ENCODE assay signal across 7 cellular contexts in genomic region chr20:34703573-34704176, GRCh38. TPM values are rescaled to one million over a fixed set of nuclear protein-coding genes. Genes with fewer than 3 reads are reported as not detected.
DNase-seq lines count a peak whose midpoint lies in the region; ATAC-seq, FAIRE-seq and TF ChIP-seq lines count a peak whose summit lies in the region.

No MANE protein-coding gene starts in this region.

- no peak overlapping the region for H3K27ac ChIP-seq in iPS-18a (ENCODE audit: low read length)

- H3K9ac ChIP-seq in iPS-18a (ENCODE audit: low read length) (peak overlapping the region; percentile 57), skeletal muscle satellite cell (ENCODE audit: low read depth, low read length) (peak overlapping the region; percentile 99)

- H3K9me3 ChIP-seq in iPS-18a (ENCODE audit: control insufficient read depth, low read depth, low read length), result no peaks in the 10 kb centered on the region
- no peaks in the 10 kb centered on the region for H3K9me3 ChIP-seq in skeletal muscle satellite cell (replicated peaks; ENCODE audit: low read length)

- H3K4me1 ChIP-seq in iPS-18a (ENCODE audit: control insufficient read depth, low read depth, low read length) (peaks cover 7% of the 10 kb centered on the region), skeletal muscle satellite cell (ENCODE audit: control insufficient read depth, insufficient read depth, low read length) (peaks cover 14% of the 10 kb centered on the region)

- H3K4me3 ChIP-seq in iPS-18a (ENCODE audit: low read length), result peak overlapping the region; percentile 86
- H3K4me3 ChIP-seq in skeletal muscle satellite cell (ENCODE audit: low read length), result peak overlapping the region; percentile 90

- no peak for TF ChIP-seq CTCF in D721Med (IDR thresholded peaks at IDR 0.05; ENCODE audit: insufficient read depth, missing control alignments)

- DNase-seq in NCI-H146 treated with DMSO at 0.1 percent for 48 hours (lab: John Stamatoyannopoulos, UW; ENCODE audit: unreplicated experiment) (peak; percentile 56), amniotic epithelial cell (ENCODE audit: low read depth) (peak; percentile 55), Ammon's horn (ENCODE audit: low spot score) (no peak), D721Med (ENCODE audit: insufficient read length, low spot score) (no peak)

- H3K4me2 ChIP-seq in skeletal muscle satellite cell (ENCODE audit: low read length), result peak overlapping the region; percentile 99

- FAIRE-seq in D721Med (lab: Jason Lieb, UNC), result no peak

- peaks cover 40% of the 10 kb centered on the region for H3K27me3 ChIP-seq in iPS-18a (ENCODE audit: control insufficient read depth, insufficient read depth, low read length)
- peaks cover 11% of the 10 kb centered on the region for H3K27me3 ChIP-seq in skeletal muscle satellite cell (ENCODE audit: control insufficient read depth, insufficient read depth, low read length)

- ATAC-seq in GM18907 (IDR thresholded peaks at IDR 0.05; ENCODE audit: unreplicated experiment), result peak; percentile 1

- H3K36me3 ChIP-seq in iPS-18a (ENCODE audit: control insufficient read depth, low read depth, low read length) (no peaks in the 10 kb centered on the region), skeletal muscle satellite cell (ENCODE audit: insufficient read depth, low read length) (no peaks in the 10 kb centered on the region)

RNA-seq across cellular contexts. Expression of gene TP53INP2, which starts 0.5 kb away (rescaled TPM):
- total RNA-seq in skeletal muscle satellite cell (2012; rRNA removed), result 2.0 TPM in 2 replicates

RNA-seq across cellular contexts. Expression of gene PIGU, which starts 26.8 kb away (rescaled TPM):
- total RNA-seq in skeletal muscle satellite cell (2012; rRNA removed), result 10.6 and 11.8 TPM in 2 replicates

Comparison
In these comparisons a context has a peak if more than half of its experiments do, and no peak if none do; other contexts are left out.
1. DNase-seq: peak in NCI-H146 treated with DMSO at 0.1 percent for 48 hours (single experiment) and amniotic epithelial cell (single experiment); none in Ammon's horn (single experiment) and D721Med (single experiment).